28 cellular contexts compared by ENCODE assay signal in genomic region chr7:72467237-72467636, GRCh38.
A peak's percentile ranks its signal among the peaks of the same experiment; 100 is the strongest.
DNase-seq lines count a peak whose midpoint lies in the region; ATAC-seq and TF ChIP-seq lines count a peak whose summit lies in the region.
"Had no signal": no experiment of that assay in that cellular context is flagged by ENCODE, and none has a peak within 500 bp of the region (broad histone marks: within the 10 kb centered on the region; RNA-seq: fewer than 3 reads in every experiment).

No MANE protein-coding gene starts in this region.

- H3K27me3 ChIP-seq in tibial artery (no peaks in the 10 kb centered on the region), brain microvascular endothelial cell (replicated peaks) (no peaks in the 10 kb centered on the region)

- H3K9me3 Mint-ChIP-seq in stimulated activated memory B cell treated with anti-CD40 and anti-IgM and Interleukin-4, amounts not matched to agents 10 μg/mL and 1 μg/mL and 100 μg/mL, for 72 hours = peaks cover 2% of the 10 kb centered on the region

- no peaks in the 10 kb centered on the region for H3K4me1 ChIP-seq in tibial artery

- H3K4me3 ChIP-seq in LNCaP clone FGC (ENCODE audit: low read depth, low read length) (no peak overlapping the region), tibial artery (no peak overlapping the region), brain microvascular endothelial cell (ENCODE audit: low read depth, low read length) (no peak overlapping the region)
- H3K4me3 ChIP-seq: GM23338 had no signal

- peak; percentile 22 for ATAC-seq in stimulated activated memory B cell treated with anti-CD40 and anti-IgM and Interleukin-4, amounts not matched to agents 10 μg/mL and 1 μg/mL and 100 μg/mL, for 72 hours
- ATAC-seq: GM23338 had no signal

- H3K36me3 Mint-ChIP-seq in stimulated activated memory B cell treated with anti-CD40 and anti-IgM and Interleukin-4, amounts not matched to agents 10 μg/mL and 1 μg/mL and 100 μg/mL, for 72 hours = no peaks in the 10 kb centered on the region
- H3K36me3 Mint-ChIP-seq: CD14-positive monocyte; CD8-positive, alpha-beta memory T cell had no signal

- peaks cover 0 to 18% (median 0%) of the 10 kb centered on the region in 3 donors for H3K9me3 ChIP-seq in tibial artery

- no peaks in the 10 kb centered on the region for H3K4me1 Mint-ChIP-seq in stimulated activated memory B cell treated with anti-CD40 and anti-IgM and Interleukin-4, amounts not matched to agents 10 μg/mL and 1 μg/mL and 100 μg/mL, for 72 hours
- H3K4me1 Mint-ChIP-seq: B cell; CD14-positive monocyte; CD8-positive, alpha-beta memory T cell; GM23338 had no signal

- H3K27ac Mint-ChIP-seq in stimulated activated memory B cell treated with anti-CD40 and anti-IgM and Interleukin-4, amounts not matched to agents 10 μg/mL and 1 μg/mL and 100 μg/mL, for 72 hours = no peak overlapping the region
- H3K27ac Mint-ChIP-seq: B cell; CD8-positive, alpha-beta memory T cell; GM23338 had no signal

- in situ Hi-C loops in brain microvascular endothelial cell (cut with HindIII; ENCODE audit: low pct_ligation_motif_present, low sequenced_read_pairs) = no loop called here

- H3K36me3 ChIP-seq in tibial artery = no peaks in the 10 kb centered on the region
- no peaks in the 10 kb centered on the region for H3K36me3 ChIP-seq in brain microvascular endothelial cell (replicated peaks)

- TF ChIP-seq CTCF in LNCaP clone FGC (IDR thresholded peaks at IDR 0.05; ENCODE audit: control insufficient read depth, extremely low read depth, insufficient read depth) = no peak
- no peak for TF ChIP-seq CTCF in tibial artery (IDR thresholded peaks at IDR 0.05)
- no peak for TF ChIP-seq CTCF in brain microvascular endothelial cell (IDR thresholded peaks at IDR 0.05; ENCODE audit: low read depth, low read length, missing control alignments)

- no peaks in the 10 kb centered on the region for H3K27me3 Mint-ChIP-seq in stimulated activated memory B cell treated with anti-CD40 and anti-IgM and Interleukin-4, amounts not matched to agents 10 μg/mL and 1 μg/mL and 100 μg/mL, for 72 hours
- H3K27me3 Mint-ChIP-seq: B cell had no signal

- peak; percentile 54 for DNase-seq in DMS 273 (lab: John Stamatoyannopoulos, UW; ENCODE audit: unreplicated experiment)
- no peak for DNase-seq in DMS 273 treated with DMSO at 0.1 percent for 48 hours (lab: John Stamatoyannopoulos, UW)
- peak; percentile 8 for DNase-seq in LNCaP clone FGC (ENCODE audit: low read depth)
- DNase-seq in cerebellar cortex (ENCODE audit: low spot score) = peak; percentile 14
- DNase-seq in tibial artery = no peak
- no peak for DNase-seq in brain microvascular endothelial cell
- DNase-seq in NCI-H1092 (lab: John Stamatoyannopoulos, UW) = no peak
- DNase-seq: CD8-positive, alpha-beta memory T cell; DMS153; DND-41; HCEC 1CT; IMR-90; KG1; MM.1S; NCI-H1048; NCI-H1417 treated with DMSO at 0.1 percent for 48 hours; NCI-H1694 treated with DMSO at 0.1 percent for 48 hours; NCI-H2171 treated with DMSO at 0.1 percent for 48 hours; NCI-H345; NCI-H510A treated with DMSO at 0.1 percent for 48 hours; NCI-H774; RPMI8226; SHP77 had no signal

- H3K4me3 Mint-ChIP-seq in stimulated activated memory B cell treated with anti-CD40 and anti-IgM and Interleukin-4, amounts not matched to agents 10 μg/mL and 1 μg/mL and 100 μg/mL, for 72 hours = no peak overlapping the region
- H3K4me3 Mint-ChIP-seq: B cell; CD14-positive monocyte; CD8-positive, alpha-beta memory T cell; GM23338 had no signal

- intact Hi-C loops in tibial artery (cut with DNase I; ENCODE audit: low total_unique reads) = no loop called here

- no peak overlapping the region for H3K27ac ChIP-seq in tibial artery
- H3K27ac ChIP-seq in brain microvascular endothelial cell = no peak overlapping the region
- H3K27ac ChIP-seq: 22Rv1 had no signal

Comparison
In these comparisons a context has a peak if more than half of its experiments do, and no peak if none do; other contexts are left out.
1. DNase-seq: peak in DMS 273 (single experiment), LNCaP clone FGC (single experiment) and cerebellar cortex (single experiment); none in DMS 273 treated with DMSO at 0.1 percent for 48 hours (single experiment), tibial artery (0 of 2), brain microvascular endothelial cell (single experiment) and NCI-H1092 (single experiment).